33 cellular contexts compared by ENCODE assay signal in the genomic region with DNA sequence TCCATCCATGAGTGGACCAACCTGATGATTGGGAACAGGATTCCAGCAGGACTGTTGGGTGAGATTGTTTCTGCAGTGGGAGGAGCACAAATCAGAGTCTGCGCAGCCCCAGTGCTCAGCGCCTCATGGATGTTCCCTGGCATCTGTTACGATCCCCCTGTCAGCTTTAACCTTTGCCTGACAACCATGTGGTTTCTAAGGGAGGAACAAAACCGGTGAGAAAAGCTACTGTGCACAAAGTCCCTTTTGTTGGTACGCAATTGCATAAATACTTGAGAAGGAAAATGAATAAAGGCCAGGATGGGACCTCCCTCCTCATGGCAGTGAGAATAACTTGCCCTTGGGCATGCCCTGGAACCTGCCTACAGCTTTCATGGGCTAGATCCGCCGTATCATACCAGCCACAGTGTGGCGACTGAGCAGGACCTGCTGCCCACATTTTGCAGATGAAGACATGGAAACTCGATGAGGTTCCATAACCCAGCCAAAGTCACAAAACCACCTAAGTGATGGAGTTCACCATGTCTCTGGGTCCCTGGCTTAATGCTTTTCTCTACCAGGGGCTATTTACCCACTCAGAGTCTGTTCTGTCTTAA.
"Had no signal": no experiment of that assay in that cellular context is flagged by ENCODE, and none has a peak within 500 bp of the region (broad histone marks: within the 10 kb centered on the region; RNA-seq: fewer than 3 reads in every experiment).

No MANE protein-coding gene starts in this region.

- H3K4me3 ChIP-seq: MG63 had no signal

- H3K36me3 ChIP-seq: brain microvascular endothelial cell, MG63, WERI-Rb-1 had no signal

- H3K27ac Mint-ChIP-seq: activated CD4-positive, alpha-beta T cell treated with anti-CD3 and anti-CD28 coated beads, Interleukin-2, amount 10 ng/mL, durations not matched to agents 24 days and 14 days; activated CD8-positive, alpha-beta T cell treated with anti-CD3 and anti-CD28 coated beads for 36 hours; activated naive CD8-positive, alpha-beta T cell treated with anti-CD3 and anti-CD28 coated beads for 36 hours; activated T-cell treated with anti-CD3 and anti-CD28 coated beads, Interleukin-2, amount 50 U/mL, for 72 hours; activated T-helper 17 cell treated with anti-CD3 and anti-CD28 coated beads, Interleukin-2, amount 50 U/mL, for 72 hours had no signal

- H3K4me3 Mint-ChIP-seq: activated CD4-positive, alpha-beta T cell treated with anti-CD3 and anti-CD28 coated beads, Interleukin-2, amount 10 ng/mL, durations not matched to agents 24 days and 14 days; activated CD8-positive, alpha-beta T cell treated with anti-CD3 and anti-CD28 coated beads for 36 hours; activated naive CD8-positive, alpha-beta T cell treated with anti-CD3 and anti-CD28 coated beads for 36 hours; activated T-cell treated with anti-CD3 and anti-CD28 coated beads, Interleukin-2, amount 50 U/mL, for 72 hours; activated T-helper 17 cell treated with anti-CD3 and anti-CD28 coated beads, Interleukin-2, amount 50 U/mL, for 72 hours had no signal

- H3K9me3 Mint-ChIP-seq: activated CD4-positive, alpha-beta T cell treated with anti-CD3 and anti-CD28 coated beads, Interleukin-2, amount 10 ng/mL, durations not matched to agents 24 days and 14 days; activated CD8-positive, alpha-beta T cell treated with anti-CD3 and anti-CD28 coated beads for 36 hours; activated T-cell treated with anti-CD3 and anti-CD28 coated beads, Interleukin-2, amount 50 U/mL, for 72 hours; activated T-helper 17 cell treated with anti-CD3 and anti-CD28 coated beads, Interleukin-2, amount 50 U/mL, for 72 hours had no signal

- H3K36me3 Mint-ChIP-seq: activated naive CD8-positive, alpha-beta T cell treated with anti-CD3 and anti-CD28 coated beads for 36 hours had no signal

- H3K4me1 Mint-ChIP-seq: activated CD4-positive, alpha-beta T cell treated with anti-CD3 and anti-CD28 coated beads, Interleukin-2, amount 10 ng/mL, durations not matched to agents 24 days and 14 days; activated naive CD8-positive, alpha-beta T cell treated with anti-CD3 and anti-CD28 coated beads for 36 hours; activated T-helper 17 cell treated with anti-CD3 and anti-CD28 coated beads, Interleukin-2, amount 50 U/mL, for 72 hours had no signal

- H3K27ac ChIP-seq: brain microvascular endothelial cell, WERI-Rb-1 had no signal

- H3K27me3 ChIP-seq: brain microvascular endothelial cell, MG63 had no signal

- H3K9me3 ChIP-seq: MG63 had no signal

- ATAC-seq: activated CD8-positive, alpha-beta T cell treated with anti-CD3 and anti-CD28 coated beads for 36 hours; activated T-cell treated with anti-CD3 and anti-CD28 coated beads, Interleukin-2, amount 50 U/mL, for 72 hours; activated T-helper 17 cell treated with anti-CD3 and anti-CD28 coated beads, Interleukin-2, amount 50 U/mL, for 72 hours; Panc1; Right ventricle myocardium inferior had no signal

- DNase-seq: activated CD4-positive, alpha-beta T cell treated with anti-CD3 and anti-CD28 coated beads, Interleukin-2, amount 10 ng/mL, durations not matched to agents 24 days and 14 days; activated CD4-positive, alpha-beta T cell treated with anti-CD3 and anti-CD28 coated beads, Interleukin-2, amount 50 U/mL, for 4 hours; activated CD8-positive, alpha-beta T cell treated with anti-CD3 and anti-CD28 coated beads for 36 hours; activated effector memory CD4-positive, alpha-beta T cell treated with anti-CD3 and anti-CD28 coated beads, Interleukin-2, amount 50 U/mL, for 16 hours; activated naive CD4-positive, alpha-beta T cell; activated naive CD4-positive, alpha-beta T cell treated with anti-CD3 and anti-CD28 coated beads, Interleukin-2, amount 50 U/mL, for 16 hours; activated naive CD8-positive, alpha-beta T cell treated with anti-CD3 and anti-CD28 coated beads for 36 hours; activated T-cell treated with anti-CD3 and anti-CD28 coated beads, Interleukin-2, amount 50 U/mL, for 1 hour; activated T-cell treated with anti-CD3 and anti-CD28 coated beads, Interleukin-2, amount 50 U/mL, for 72 hours; amniotic stem cell; aorta; brain microvascular endothelial cell; central memory CD4-positive, alpha-beta T cell; Karpas-422; MG63; NCI-H1048; NCI-H1105 treated with DMSO at 0.1 percent for 48 hours; NCI-H1436; NCI-H1694; NCI-H1930; NCI-H2081 treated with DMSO at 0.1 percent for 48 hours; NCI-H345; NCI-H524 treated with DMSO at 0.1 percent for 48 hours; RPMI8226; SIG-M5; SW 1271; T-helper 1 cell; T-helper 2 cell; T-helper 9 cell; WERI-Rb-1 had no signal
